ENCODE assay signal across 10 cellular contexts in the genomic region with DNA sequence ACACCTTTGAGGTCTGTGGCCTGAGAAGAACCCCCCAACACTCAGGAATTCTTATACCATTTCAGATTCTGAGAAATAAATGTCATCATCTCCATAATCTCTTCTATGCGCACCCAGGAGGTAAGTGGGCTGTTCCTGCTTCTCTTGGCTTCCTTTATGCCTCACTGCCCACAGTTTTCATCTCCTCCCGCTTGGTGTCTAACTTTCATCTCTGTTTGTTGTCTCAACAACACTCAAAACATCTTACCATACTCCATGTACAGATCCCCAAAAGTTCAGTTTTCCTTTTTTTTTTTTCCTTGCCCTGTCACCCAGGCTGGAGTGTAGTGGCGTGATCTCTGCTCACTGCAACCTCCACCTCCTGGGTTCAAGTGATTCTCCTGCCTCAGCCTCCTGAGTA.
"Had no signal": no experiment of that assay in that cellular context is flagged by ENCODE, and none has a peak within 500 bp of the region (broad histone marks: within the 10 kb centered on the region; RNA-seq: fewer than 3 reads in every experiment).

No MANE protein-coding gene starts in this region.

- DNase-seq: GM23248, GOT3, H7, H9, HCEC 1CT, HFFc6 had no signal

- H3K9me3 ChIP-seq: HAP-1 had no signal

- H3K9ac ChIP-seq: GM23248 had no signal

- H3K4me3 ChIP-seq: GM23248, HAP-1 had no signal

- FAIRE-seq: H1, H54 had no signal

- H2AFZ ChIP-seq: GM23248 had no signal

- H3K36me3 ChIP-seq: HAP-1 had no signal

- H3K27ac Mint-ChIP-seq: HFFc6 had no signal

- H3K9me3 Mint-ChIP-seq: H9, HFFc6 had no signal

- ATAC-seq: HCT116 had no signal

- H3K27ac ChIP-seq: GM23248 had no signal

- H3K4me3 Mint-ChIP-seq: H9, HFFc6 had no signal

- H3K4me1 ChIP-seq: HAP-1 had no signal
